ENCODE assay signal across 19 cellular contexts in genomic region chr3:33167284-33167683, GRCh38. TPM values are rescaled to one million over a fixed set of nuclear protein-coding genes. Genes with fewer than 3 reads are reported as not detected.
"Had no signal": no experiment of that assay in that cellular context is flagged by ENCODE, and none has a peak within 500 bp of the region (broad histone marks: within the 10 kb centered on the region; RNA-seq: fewer than 3 reads in every experiment).

No MANE protein-coding gene starts in this region.

- H3K4me1 ChIP-seq: adrenal gland, foreskin keratinocyte, tibial nerve had no signal

- H3K27ac ChIP-seq: adrenal gland, foreskin keratinocyte, VCaP had no signal

- H3K4me3 ChIP-seq: adrenal gland, cardiac muscle cell, tibial nerve had no signal

- H3K27me3 ChIP-seq: adrenal gland, cardiac muscle cell, tibial nerve had no signal

- H3K36me3 Mint-ChIP-seq: activated naive CD4-positive, alpha-beta T cell treated with anti-CD3 and anti-CD28 coated beads, Interleukin-2, amount 50 U/mL, for 72 hours; stimulated activated naive B cell treated with anti-CD40 and anti-IgM and Interleukin-4, amounts not matched to agents 10 μg/mL and 1 μg/mL and 100 μg/mL, for 72 hours had no signal

- H3K36me3 ChIP-seq: adrenal gland, cardiac muscle cell, tibial nerve had no signal

- H3K9me3 ChIP-seq: adrenal gland, tibial nerve had no signal

- H3K4me3 Mint-ChIP-seq: activated T-helper 1 cell treated with anti-CD3 and anti-CD28 coated beads, Interleukin-12 subunit alpha, Interleukin-12 subunit beta, Interleukin-2, Interleukin-4 antibody, amounts not matched to agents 30 ng/mL and 10 ng/mL and 1 ng/mL, durations not matched to agents 14 hours and 24 hours and 36 hours; stimulated activated naive B cell treated with anti-CD40 and anti-IgM and Interleukin-4, amounts not matched to agents 10 μg/mL and 1 μg/mL and 100 μg/mL, for 72 hours had no signal

- H3K27me3 Mint-ChIP-seq: stimulated activated naive B cell treated with anti-CD40 and anti-IgM and Interleukin-4, amounts not matched to agents 10 μg/mL and 1 μg/mL and 100 μg/mL, for 72 hours had no signal

- FAIRE-seq: keratinocyte, urothelium cell line had no signal

- H3K9me3 Mint-ChIP-seq: stimulated activated naive B cell treated with anti-CD40 and anti-IgM and Interleukin-4, amounts not matched to agents 10 μg/mL and 1 μg/mL and 100 μg/mL, for 72 hours had no signal

- ATAC-seq: activated naive CD4-positive, alpha-beta T cell treated with anti-CD3 and anti-CD28 coated beads, Interleukin-2, amount 50 U/mL, for 72 hours; stimulated activated naive B cell treated with anti-CD40 and anti-IgM and Interleukin-4, amounts not matched to agents 10 μg/mL and 1 μg/mL and 100 μg/mL, for 72 hours had no signal

- DNase-seq: activated CD4-positive, CD25-positive, alpha-beta regulatory T cell treated with anti-CD3 and anti-CD28 coated beads, Interleukin-2, amount 50 U/mL, for 72 hours; activated CD8-positive, alpha-beta memory T cell treated with anti-CD3 and anti-CD28 coated beads for 24 hours; activated CD8-positive, alpha-beta memory T cell treated with anti-CD3 and anti-CD28 coated beads, Interleukin-2, amount 50 U/mL, for 48 hours; activated gamma-delta T cell treated with Interleukin-2 at 50 U/mL for 16 hours; adrenal gland; foreskin keratinocyte; glutamatergic neuron; posterior cingulate gyrus; retina; stimulated activated naive B cell treated with anti-CD40 and anti-IgM and Interleukin-4, amounts not matched to agents 10 μg/mL and 1 μg/mL and 100 μg/mL, for 72 hours; T1000 had no signal

RNA-seq across cellular contexts. Expression of gene SUSD5, which starts 51.3 kb away (rescaled TPM):
- total RNA-seq: activated naive CD4-positive, alpha-beta T cell treated with anti-CD3 and anti-CD28 coated beads, Interleukin-2, amount 50 U/mL, for 72 hours; activated T-helper 1 cell treated with anti-CD3 and anti-CD28 coated beads, Interleukin-12 subunit alpha, Interleukin-12 subunit beta, Interleukin-2, Interleukin-4 antibody, amounts not matched to agents 30 ng/mL and 10 ng/mL and 1 ng/mL, durations not matched to agents 14 hours and 24 hours and 36 hours; T-helper 1 cell treated with Interleukin-12 subunit alpha and Interleukin-12 subunit beta and Interleukin-4 antibody, amounts not matched to agents 30 ng/mL and 1 ng/mL, for 36 hours had no signal
